8 cellular contexts compared by ENCODE assay signal in the genomic region with DNA sequence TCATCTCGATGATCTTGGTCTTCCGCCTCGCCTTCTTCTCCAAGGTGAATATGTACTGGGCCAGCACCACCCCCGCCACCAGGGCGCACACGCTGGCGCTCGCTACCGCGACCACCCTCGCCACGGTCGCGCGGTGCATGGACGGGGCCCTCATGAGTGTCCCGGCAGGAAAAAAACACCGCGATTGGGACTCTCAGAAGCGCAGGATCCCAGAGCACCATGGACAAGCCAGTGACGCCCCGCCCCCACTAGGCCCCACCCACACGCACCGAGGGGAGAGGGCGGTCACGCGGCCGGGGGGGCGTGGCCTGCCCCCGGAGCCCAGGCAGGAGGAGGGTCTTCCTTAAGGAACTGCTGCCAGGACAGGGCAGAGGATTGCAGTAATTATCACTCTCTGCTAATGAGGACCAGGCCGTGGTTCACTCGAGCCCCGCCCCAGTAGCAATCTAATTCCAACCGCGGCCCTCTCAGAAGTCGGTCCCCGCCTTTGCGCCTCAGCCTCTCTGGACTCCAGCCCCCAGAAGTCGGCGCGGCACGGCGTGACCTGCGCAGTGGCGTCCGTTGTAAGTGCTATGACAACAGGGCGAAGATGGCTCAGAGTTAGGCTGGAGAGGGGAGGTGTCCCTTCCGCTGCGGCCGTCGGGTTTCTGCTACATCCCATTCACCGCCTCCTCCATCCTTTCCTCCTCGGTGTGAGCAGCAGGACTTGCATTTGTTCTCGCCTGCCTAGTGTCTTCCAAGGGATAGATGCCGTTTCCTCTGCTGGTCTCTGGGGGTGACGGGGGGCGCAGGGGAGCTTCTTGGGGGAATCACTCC. TPM values are rescaled to one million over a fixed set of nuclear protein-coding genes. Genes with fewer than 3 reads are reported as not detected.
A peak's percentile ranks its signal among the peaks of the same experiment; 100 is the strongest.
DNase-seq lines count a peak whose midpoint lies in the region; ATAC-seq, FAIRE-seq and TF ChIP-seq lines count a peak whose summit lies in the region.

A gene (plus strand): TSS at position 575 of the 816 bp plus-strand sequence. CDS start 16,689 bp downstream, outside the sequence.

- no peaks in the 10 kb centered on the region; the same call in 1 of the 2 replicates for H3K4me1 ChIP-seq in H9 (ENCODE audit: insufficient read depth, low read length)

- H2BK15ac ChIP-seq in H9 (ENCODE audit: low read depth, low read length): no peak within 1 kb of the TSS

- H3K23me2 ChIP-seq in H9 (ENCODE audit: insufficient read length, low read depth, low read length, poor library complexity, severe bottlenecking): peaks cover 7% of the 10 kb centered on the region

- no peaks in the 10 kb centered on the region; a peak in 1 of 5 replicates for H3K9me3 Mint-ChIP-seq in H9
- H3K9me3 Mint-ChIP-seq in nephron: no peaks in the 10 kb centered on the region

- no peak within 1 kb of the TSS for H4K91ac ChIP-seq in H9 (ENCODE audit: insufficient read length, low read depth, low read length)

- H2BK12ac ChIP-seq in H9 (ENCODE audit: insufficient read length, low read depth, low read length): no peak within 1 kb of the TSS

- no peak within 1 kb of the TSS for H3K23ac ChIP-seq in H9 (ENCODE audit: insufficient read length, low read depth, low read length)

- no peak within 1 kb of the TSS for H4K5ac ChIP-seq in H9 (ENCODE audit: insufficient read length, low read depth, low read length)

- H4K20me1 ChIP-seq in H9 (ENCODE audit: control insufficient read depth, insufficient read depth, insufficient read length): no peaks in the 10 kb centered on the region

- no peaks in the 10 kb centered on the region for H3K27me3 Mint-ChIP-seq in H9 (ENCODE audit: low read depth)
- H3K27me3 Mint-ChIP-seq in nephron (ENCODE audit: low read depth): no peaks in the 10 kb centered on the region

- no CpG with 5 or more reads among the region's 57 CpGs for WGBS in H9 (ENCODE audit: extremely low coverage, insufficient read length, low lambda C conversion rate)

- H3K56ac ChIP-seq in H9 (ENCODE audit: insufficient read length, low read depth, low read length): no peak within 1 kb of the TSS

- no peak within 1 kb of the TSS for H3K14ac ChIP-seq in H9 (ENCODE audit: insufficient read depth, low read length)

- H3K27me3 ChIP-seq in H9 (ENCODE audit: insufficient read depth, low read length): no peaks in the 10 kb centered on the region

- H3K79me1 ChIP-seq in H9 (ENCODE audit: insufficient read depth, low read depth, low read length, poor library complexity, severe bottlenecking): no peaks in the 10 kb centered on the region

- H3K4me3 Mint-ChIP-seq in H9: peak within 1 kb of the TSS; percentile 90 to 91
- H3K4me3 Mint-ChIP-seq in nephron: peak within 1 kb of the TSS; percentile 95 to 99 (median 95)

- no peak within 1 kb of the TSS for H3K27ac ChIP-seq in H9 (ENCODE audit: insufficient read length, low read depth, low read length)

- H3K4ac ChIP-seq in H9 (ENCODE audit: low read depth, low read length): no peak within 1 kb of the TSS

- peak within 1 kb of the TSS in 2 of 3 experiments; percentile 84 to 92; a peak in 5 of 7 replicates for H3K27ac Mint-ChIP-seq in H9
- peak within 1 kb of the TSS; percentile 86 to 97 (median 95) for H3K27ac Mint-ChIP-seq in nephron

- no peak within 1 kb of the TSS for H3K18ac ChIP-seq in H9 (ENCODE audit: insufficient read length, low read depth, low read length)

- no peak for TF ChIP-seq CTCF in H9 (conservative IDR thresholded peaks at IDR 0.05)
- TF ChIP-seq CTCF in nephron (IDR thresholded peaks at IDR 0.05; ENCODE audit: unreplicated experiment in 3 of 3): no peak

- ATAC-seq in stimulated activated naive CD8-positive, alpha-beta T cell treated with anti-CD3 and anti-CD28 coated beads, Interleukin-15, Interleukin-2, amounts not matched to agents 100 U/mL and 50 U/mL, for 24 hours: peak; percentile 99

- H3K4me1 Mint-ChIP-seq in H9 (peaks cover 10 to 13% of the 10 kb centered on the region in 2 experiments; a peak in 3 of 4 replicates), nephron (peaks cover 25% of the 10 kb centered on the region)

- DNase-seq in H9 (peak; percentile 97), M059J (ENCODE audit: low read depth) (peak; percentile 97), fibroblast of the conjunctiva (ENCODE audit: low read depth) (peak; percentile 90)
- DNase-seq in activated effector memory CD4-positive, alpha-beta T cell treated with anti-CD3 and anti-CD28 coated beads, Interleukin-2, amount 50 U/mL, for 16 hours: peak; percentile 97
- DNase-seq in stimulated activated naive CD8-positive, alpha-beta T cell treated with anti-CD3 and anti-CD28 coated beads, Interleukin-15, Interleukin-2, amounts not matched to agents 100 U/mL and 50 U/mL, for 24 hours: peak; percentile 91

- H3K9me3 ChIP-seq in H9 (ENCODE audit: control insufficient read depth, low read depth, low read length): no peaks in the 10 kb centered on the region

- no peaks in the 10 kb centered on the region for H3K79me2 ChIP-seq in H9 (ENCODE audit: insufficient read depth, low read length)

- peak; percentile 75 for TF ChIP-seq POLR2A in Raji (IDR thresholded peaks at IDR 0.05; ENCODE audit: insufficient read depth, low read depth, low read length)

- no peak within 1 kb of the TSS for H2BK120ac ChIP-seq in H9 (ENCODE audit: low read depth, low read length, poor library complexity, severe bottlenecking)

- peak within 1 kb of the TSS; percentile 97 for H3K4me2 ChIP-seq in H9 (ENCODE audit: insufficient read depth, insufficient read length, low read length)

- no peak within 1 kb of the TSS for H2BK20ac ChIP-seq in H9 (ENCODE audit: low read depth, low read length, poor library complexity, severe bottlenecking)

- H2AK5ac ChIP-seq in H9 (ENCODE audit: insufficient read length, low read length): no peak within 1 kb of the TSS

- H3K36me3 Mint-ChIP-seq in H9 (ENCODE audit: insufficient read depth in 1 of 3, low read depth in 3 of 3): no peaks in the 10 kb centered on the region
- H3K36me3 Mint-ChIP-seq in nephron (ENCODE audit: low read depth): no peaks in the 10 kb centered on the region

- H4K8ac ChIP-seq in H9 (replicated peaks; ENCODE audit: insufficient read length, low read depth, low read length): no peak within 1 kb of the TSS

- H2BK5ac ChIP-seq in H9 (ENCODE audit: insufficient read length, low read length): no peak within 1 kb of the TSS

- peak within 1 kb of the TSS; percentile 73 for H3K9ac ChIP-seq in H9 (ENCODE audit: extremely low read depth, insufficient read length, low read length)

- no peak within 1 kb of the TSS for H3T11ph ChIP-seq in H9 (ENCODE audit: low read length)

- peak; percentile 87 for FAIRE-seq in G401.6 (lab: Jason Lieb, UNC)

- H2AFZ ChIP-seq in H9 (ENCODE audit: low read length): peak within 1 kb of the TSS; percentile 9

RNA-seq across cellular contexts. Expression of the gene that starts here (rescaled TPM):
- total RNA-seq in H9 (2021): 26.4 and 29.7 TPM in 2 replicates
- total RNA-seq in M059J (2014; rRNA removed; shearing (Covaris generic)): 9.1 and 9.2 TPM in 2 replicates
